ENCODE assay signal across 9 cellular contexts in the genomic region with DNA sequence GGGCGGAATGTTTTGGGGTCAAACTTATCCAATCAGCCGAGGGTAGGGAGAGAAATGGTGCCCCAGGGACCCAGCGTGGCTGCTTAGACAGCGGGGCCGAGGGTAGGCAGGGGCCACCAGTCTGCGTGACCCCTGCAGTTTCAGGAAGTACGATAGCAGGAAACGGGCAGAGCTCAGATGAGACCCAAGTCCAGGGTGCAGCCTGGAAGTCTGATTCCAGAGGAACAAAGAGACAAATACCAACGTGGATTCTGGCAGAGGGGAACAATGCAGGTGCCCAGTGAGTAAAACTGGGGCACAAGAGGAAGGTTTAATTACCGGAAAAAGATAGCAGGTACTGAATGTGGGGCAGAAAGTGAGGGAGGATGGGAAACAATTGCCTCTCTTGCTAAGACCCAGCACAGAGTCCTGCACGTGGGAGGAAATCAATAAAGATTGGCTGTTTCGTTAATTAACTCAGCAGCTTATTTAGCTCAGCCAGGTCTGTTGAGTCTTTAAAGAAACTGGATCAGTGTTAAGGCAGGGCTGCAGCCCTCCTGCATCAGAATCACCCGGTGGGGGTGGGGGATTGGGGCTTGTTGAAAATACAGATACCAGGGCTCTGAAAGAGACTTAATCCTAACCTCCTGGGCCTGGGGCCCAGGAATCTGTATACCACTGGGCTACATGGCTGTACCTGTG. TPM values are rescaled to one million over a fixed set of nuclear protein-coding genes. Genes with fewer than 3 reads are reported as not detected.
DNase-seq lines count a peak whose midpoint lies in the region; ATAC-seq and TF ChIP-seq lines count a peak whose summit lies in the region.
"Had no signal": no experiment of that assay in that cellular context is flagged by ENCODE, and none has a peak within 500 bp of the region (broad histone marks: within the 10 kb centered on the region; RNA-seq: fewer than 3 reads in every experiment).

No MANE protein-coding gene starts in this region.

- peaks cover 0 to 8% (median 0%) of the 10 kb centered on the region in 3 donors for H3K4me1 ChIP-seq in esophagus squamous epithelium
- H3K4me1 ChIP-seq in uterus, result no peaks in the 10 kb centered on the region

- H3K4me3 Mint-ChIP-seq in stimulated activated effector memory CD8-positive, alpha-beta T cell treated with anti-CD3 and anti-CD28 coated beads, Interleukin-12 subunit alpha, Interleukin-12 subunit beta, amount 100 ng/mL, for 72 hours, result peak overlapping the region; percentile 54

- H3K27me3 ChIP-seq in esophagus squamous epithelium (no peaks in the 10 kb centered on the region), uterus (no peaks in the 10 kb centered on the region)

- H3K36me3 ChIP-seq in esophagus squamous epithelium (no peaks in the 10 kb centered on the region), uterus (no peaks in the 10 kb centered on the region)

- peak overlapping the region; percentile 66 for H3K27ac Mint-ChIP-seq in stimulated activated effector memory CD8-positive, alpha-beta T cell treated with anti-CD3 and anti-CD28 coated beads, Interleukin-12 subunit alpha, Interleukin-12 subunit beta, amount 100 ng/mL, for 72 hours

- peak overlapping the region; percentile 11 to 70 (median 41) for H3K27ac ChIP-seq in esophagus squamous epithelium
- H3K27ac ChIP-seq in uterus, result no peak overlapping the region
- H3K27ac ChIP-seq: 22Rv1 had no signal

- no peaks in the 10 kb centered on the region for H3K9me3 Mint-ChIP-seq in stimulated activated effector memory CD8-positive, alpha-beta T cell treated with anti-CD3 and anti-CD28 coated beads, Interleukin-12 subunit alpha, Interleukin-12 subunit beta, amount 100 ng/mL, for 72 hours

- intact Hi-C loops in esophagus squamous epithelium (cut with DNase I) (no loop called here), uterus (cut with DNase I; ENCODE audit: low total_unique reads) (no loop called here)

- H3K4me1 Mint-ChIP-seq in stimulated activated effector memory CD8-positive, alpha-beta T cell treated with anti-CD3 and anti-CD28 coated beads, Interleukin-12 subunit alpha, Interleukin-12 subunit beta, amount 100 ng/mL, for 72 hours, result peaks cover 13% of the 10 kb centered on the region

- H3K9me3 ChIP-seq in esophagus squamous epithelium (no peaks in the 10 kb centered on the region), uterus (no peaks in the 10 kb centered on the region)

- peaks cover 6% of the 10 kb centered on the region for H3K36me3 Mint-ChIP-seq in stimulated activated effector memory CD8-positive, alpha-beta T cell treated with anti-CD3 and anti-CD28 coated beads, Interleukin-12 subunit alpha, Interleukin-12 subunit beta, amount 100 ng/mL, for 72 hours

- TF ChIP-seq CTCF in esophagus squamous epithelium (IDR thresholded peaks at IDR 0.05), result no peak
- TF ChIP-seq CTCF in uterus (IDR thresholded peaks at IDR 0.05), result no peak

- DNase-seq in NCI-H146 (lab: John Stamatoyannopoulos, UW), result peak; percentile 28
- no peak for DNase-seq in NCI-H146 treated with DMSO at 0.1 percent for 48 hours (lab: John Stamatoyannopoulos, UW; ENCODE audit: unreplicated experiment)
- peak; percentile 98 for DNase-seq in NCI-H82 (lab: John Stamatoyannopoulos, UW)
- DNase-seq in esophagus squamous epithelium (lab: John Stamatoyannopoulos, UW), result no peak
- no peak for DNase-seq in stimulated activated effector memory CD8-positive, alpha-beta T cell treated with anti-CD3 and anti-CD28 coated beads, Interleukin-12 subunit alpha, Interleukin-12 subunit beta, amount 100 ng/mL, for 72 hours (ENCODE audit: low spot score in 2 of 2)
- DNase-seq in kidney tubule cell (ENCODE audit: low spot score), result no peak
- no peak for DNase-seq in kidney glomerular epithelial cell (lab: John Stamatoyannopoulos, UW)
- DNase-seq in uterus, result no peak

- ATAC-seq in stimulated activated effector memory CD8-positive, alpha-beta T cell treated with anti-CD3 and anti-CD28 coated beads, Interleukin-12 subunit alpha, Interleukin-12 subunit beta, amount 100 ng/mL, for 72 hours, result no peak

- TF ChIP-seq POLR2A in esophagus squamous epithelium (IDR thresholded peaks at IDR 0.05) (no peak), uterus (IDR thresholded peaks at IDR 0.05) (no peak)

- H3K4me3 ChIP-seq in esophagus squamous epithelium, result peak overlapping the region in 3 of 4 donors; percentile 12 to 42 (median 28)
- no peak overlapping the region for H3K4me3 ChIP-seq in uterus

- 38 to 45% methylated on average over 12 to 13 of the region's 13 CpGs for WGBS in esophagus squamous epithelium, 2 donors

RNA-seq across cellular contexts. Expression of gene NFE2L3, which starts 50.4 kb away (rescaled TPM):
- total RNA-seq in esophagus squamous epithelium (1 to 10 TPM; 2.0 to 8.4 (median 5.6) TPM), uterus (1 to 10 TPM in 3 of 4 donors, not detected in 1; 3.6 to 6.2 (median 4.1) TPM)

Comparison
In these comparisons a context has a peak if more than half of its experiments do, and no peak if none do; other contexts are left out.
1. DNase-seq: peak in NCI-H146 (single experiment) and NCI-H82 (single experiment); none in NCI-H146 treated with DMSO at 0.1 percent for 48 hours (single experiment), esophagus squamous epithelium (single experiment), stimulated activated effector memory CD8-positive, alpha-beta T cell treated with anti-CD3 and anti-CD28 coated beads, Interleukin-12 subunit alpha, Interleukin-12 subunit beta, amount 100 ng/mL, for 72 hours (0 of 2), kidney tubule cell (single experiment), kidney glomerular epithelial cell (single experiment) and uterus (0 of 2).
2. H3K27ac ChIP-seq: peak in esophagus squamous epithelium (4 of 4); none in uterus (0 of 2).
3. H3K4me3 ChIP-seq: peak in esophagus squamous epithelium (3 of 4); none in uterus (0 of 2).